In the genomic region with DNA sequence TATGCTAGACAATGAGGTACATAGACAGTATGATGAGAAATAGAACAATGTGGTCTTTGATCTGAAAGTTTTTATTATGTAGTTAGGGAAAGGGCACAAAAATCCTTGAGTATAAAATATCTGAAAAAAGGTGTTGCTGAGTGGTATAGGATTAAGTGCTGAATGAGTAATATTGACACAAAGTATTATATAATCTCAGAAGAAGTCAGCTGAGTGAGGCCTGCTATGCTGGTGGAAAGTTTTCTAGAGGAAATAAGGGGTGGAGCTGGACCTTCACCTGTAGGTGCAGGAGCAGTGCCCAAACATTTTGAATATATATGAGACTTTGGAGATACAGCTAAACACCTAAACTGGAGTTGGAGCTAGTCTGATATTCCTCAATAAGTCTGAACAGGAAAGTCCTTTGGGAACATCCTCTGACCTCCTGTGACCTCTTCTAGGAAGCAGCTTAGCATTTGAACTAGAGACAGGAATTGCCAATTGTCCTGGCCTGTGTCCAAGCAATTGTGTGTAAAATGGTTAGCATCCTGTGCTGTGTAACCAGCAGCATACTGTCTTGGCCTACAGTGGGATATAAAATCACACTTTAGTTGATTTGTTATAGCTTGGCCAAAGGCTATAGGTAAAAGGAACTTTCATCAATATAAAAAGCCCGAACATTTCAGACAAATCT, we compare ENCODE assay signal across 17 cellular contexts.
A peak's percentile ranks its signal among the peaks of the same experiment; 100 is the strongest.
DNase-seq lines count a peak whose midpoint lies in the region; ATAC-seq and TF ChIP-seq lines count a peak whose summit lies in the region.
"Had no signal": no experiment of that assay in that cellular context is flagged by ENCODE, and none has a peak within 500 bp of the region (broad histone marks: within the 10 kb centered on the region; RNA-seq: fewer than 3 reads in every experiment).

No MANE protein-coding gene starts in this region.

- TF ChIP-seq POLR2A in body of pancreas (IDR thresholded peaks at IDR 0.05): no peak

- H3K4me2 ChIP-seq in hepatocyte: no peak overlapping the region

- TF ChIP-seq CTCF in body of pancreas (IDR thresholded peaks at IDR 0.05) (no peak), hepatocyte (IDR thresholded peaks at IDR 0.05; ENCODE audit: poor library complexity) (no peak)

- H3K27ac ChIP-seq in body of pancreas (no peak overlapping the region), hepatocyte (peak overlapping the region; percentile 25), substantia nigra (ENCODE audit: low read depth, low read length, poor library complexity, severe bottlenecking) (no peak overlapping the region)
- H3K27ac ChIP-seq: SK-N-MC had no signal

- ATAC-seq in body of pancreas: peak; percentile 38
- ATAC-seq: sciatic nerve had no signal

- intact Hi-C loops in body of pancreas (cut with DNase I): no loop called here

- DNase-seq in DMS53 (lab: John Stamatoyannopoulos, UW) (peak; percentile 45), body of pancreas (peak in 3 of 4 donors; percentile 8 to 27 (median 13)), hepatocyte (ENCODE audit: low spot score) (peak; percentile 24), pulmonary artery endothelial cell (ENCODE audit: low read depth, low spot score) (peak; percentile 77), substantia nigra (lab: John Stamatoyannopoulos, UW) (no peak), retina (no peak)
- no peak for DNase-seq in activated CD4-positive, CD25-positive, alpha-beta regulatory T cell treated with anti-CD3 and anti-CD28 coated beads, Interleukin-2, amount 50 U/mL, for 72 hours
- DNase-seq: activated CD4-positive, alpha-beta T cell treated with anti-CD3 and anti-CD28 coated beads for 4 hours; activated CD8-positive, alpha-beta memory T cell treated with anti-CD3 and anti-CD28 coated beads, Interleukin-2, amount 50 U/mL, for 4 hours; activated gamma-delta T cell treated with Interleukin-2 at 50 U/mL for 16 hours; aorta; GF-D8; glutamatergic neuron; NCI-H187 treated with DMSO at 0.1 percent for 48 hours; T1000 had no signal

- H3K79me2 ChIP-seq in hepatocyte: no peaks in the 10 kb centered on the region

- H4K20me1 ChIP-seq in hepatocyte (ENCODE audit: insufficient read depth, poor library complexity, severe bottlenecking): no peaks in the 10 kb centered on the region

- H3K4me3 ChIP-seq in body of pancreas: no peak overlapping the region
- H3K4me3 ChIP-seq in hepatocyte: no peak overlapping the region
- H3K4me3 ChIP-seq: SK-N-MC had no signal

- H3K36me3 ChIP-seq in body of pancreas (replicated peaks in 1 of 2; ENCODE audit: insufficient read depth in 1 of 2, low read depth in 2 of 2): no peaks in the 10 kb centered on the region
- H3K36me3 ChIP-seq in hepatocyte (replicated peaks; ENCODE audit: insufficient read depth, low read depth): no peaks in the 10 kb centered on the region

- peaks cover 5% of the 10 kb centered on the region for H3K4me1 ChIP-seq in body of pancreas
- H3K4me1 ChIP-seq in hepatocyte (ENCODE audit: insufficient read depth): peaks cover 4% of the 10 kb centered on the region

- H3K9me3 ChIP-seq in body of pancreas (no peaks in the 10 kb centered on the region), hepatocyte (ENCODE audit: low read depth) (no peaks in the 10 kb centered on the region)

- no peaks in the 10 kb centered on the region for H3K27me3 ChIP-seq in body of pancreas
- no peaks in the 10 kb centered on the region for H3K27me3 ChIP-seq in hepatocyte

- no peaks in the 10 kb centered on the region for H3K9me2 ChIP-seq in hepatocyte (replicated peaks; ENCODE audit: insufficient read depth)

- no peak overlapping the region for H2AFZ ChIP-seq in hepatocyte

- 82 to 92% methylated on average over 1 of the region's 1 CpG for WGBS in body of pancreas, 2 donors
- 83% methylated on average over 1 of the region's 1 CpG for WGBS in hepatocyte (ENCODE audit: low lambda C conversion rate, missing lambda C conversion rate)

Comparison
In these comparisons a context has a peak if more than half of its experiments do, and no peak if none do; other contexts are left out.
1. DNase-seq: peak in DMS53 (single experiment), body of pancreas (3 of 4), hepatocyte (single experiment) and pulmonary artery endothelial cell (single experiment); none in substantia nigra (0 of 49), activated CD4-positive, CD25-positive, alpha-beta regulatory T cell treated with anti-CD3 and anti-CD28 coated beads, Interleukin-2, amount 50 U/mL, for 72 hours (single experiment) and retina (single experiment).